8 cellular contexts compared by ENCODE assay signal in the genomic region with DNA sequence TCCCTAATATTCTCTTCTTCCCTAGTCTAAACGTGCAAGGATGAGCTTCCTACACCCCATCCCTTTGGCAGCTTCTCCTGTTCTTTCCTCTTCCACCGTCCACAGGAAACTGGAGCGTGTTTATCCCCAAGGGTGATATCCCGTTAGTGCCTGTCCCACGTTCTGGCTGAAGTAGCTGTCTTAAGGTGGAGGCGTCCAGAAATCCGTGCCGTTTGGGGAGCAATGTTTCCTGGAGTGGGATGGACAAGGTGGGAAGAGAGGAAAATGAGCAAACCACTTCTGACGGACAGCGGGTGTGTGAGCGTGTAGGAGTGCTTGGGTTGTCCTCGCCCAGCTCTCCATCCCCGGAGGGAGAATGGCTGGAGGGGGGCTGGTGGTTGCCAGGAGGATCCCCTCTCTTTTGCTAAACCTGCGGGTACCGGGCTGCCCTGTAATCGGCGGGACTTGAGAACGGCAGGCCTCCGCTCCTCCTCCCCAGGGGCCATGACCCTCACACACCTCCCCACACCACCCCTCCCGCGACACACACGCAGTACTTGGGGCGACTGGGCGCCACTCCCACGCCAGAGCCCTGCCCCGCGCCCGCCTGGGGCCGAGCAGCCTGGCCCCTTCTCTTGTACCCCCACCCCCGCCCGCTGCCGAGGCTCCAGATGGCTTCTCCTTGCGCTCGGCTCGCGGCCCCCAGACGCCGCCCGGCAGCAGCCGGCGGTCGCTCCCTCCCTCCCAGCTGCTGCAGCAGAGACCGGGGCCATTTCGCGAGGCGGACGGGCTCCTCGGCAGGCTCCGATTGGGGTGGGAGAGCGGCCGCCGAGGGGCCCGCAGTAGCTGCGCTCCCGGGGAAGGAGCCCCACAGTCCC. TPM values are rescaled to one million over a fixed set of nuclear protein-coding genes. Genes with fewer than 3 reads are reported as not detected.
DNase-seq lines count a peak whose midpoint lies in the region; ATAC-seq and TF ChIP-seq lines count a peak whose summit lies in the region.

No MANE protein-coding gene starts in this region.

- no peaks in the 10 kb centered on the region for H3K36me3 ChIP-seq in thymus (ENCODE audit: control insufficient read depth, insufficient read depth)

- peak overlapping the region; percentile 78 for H3K4me3 ChIP-seq in choroid plexus epithelial cell (ENCODE audit: low read depth, low read length)
- H3K4me3 ChIP-seq in thymus (ENCODE audit: low read length), result peak overlapping the region; percentile 71

- peaks cover 4% of the 10 kb centered on the region for H3K27me3 ChIP-seq in thymus (ENCODE audit: control insufficient read depth, insufficient read depth)

- no peak overlapping the region for H3K27ac ChIP-seq in thymus (ENCODE audit: low read depth)

- peaks cover 5% of the 10 kb centered on the region for H3K9me3 Mint-ChIP-seq in memory B cell

- peak overlapping the region; percentile 99 for H3K27ac Mint-ChIP-seq in memory B cell

- peak; percentile 5 for ATAC-seq in GM18520 (IDR thresholded peaks at IDR 0.05; ENCODE audit: unreplicated experiment)
- ATAC-seq in HG02938 (IDR thresholded peaks at IDR 0.05; ENCODE audit: unreplicated experiment), result peak; percentile 48
- peak; percentile 45 for ATAC-seq in memory B cell (ENCODE audit: low read depth)

- DNase-seq in RPMI7951 (ENCODE audit: low read depth) (peak; percentile 51), choroid plexus epithelial cell (ENCODE audit: low read depth) (no peak), memory B cell (ENCODE audit: low spot score in 2 of 2) (no peak), GM13976 (ENCODE audit: low spot score) (no peak)
- DNase-seq in stimulated activated CD4-positive, alpha-beta T cell treated with anti-CD3 and anti-CD28 coated beads, Interleukin-1b, Interleukin-23, amount 100 ng/mL, for 48 hours, result no peak

- peak overlapping the region; percentile 96 for H3K4me3 Mint-ChIP-seq in memory B cell

- H3K36me3 Mint-ChIP-seq in memory B cell, result peaks cover 3% of the 10 kb centered on the region

- 25% methylated on average over 55 of the region's 55 CpGs for WGBS in thymus

- in situ Hi-C loops in GM13976 (cut with MboI; ENCODE audit: low sequenced_read_pairs, unreplicated experiment), result loop anchor here (25.0 kb wide), 1 partner anchor 271 kb away; no protein-coding TSS in a partner anchor

- H3K4me1 ChIP-seq in thymus (ENCODE audit: control insufficient read depth, insufficient read depth, low read length), result peaks cover 10% of the 10 kb centered on the region

- TF ChIP-seq CTCF in choroid plexus epithelial cell (conservative IDR thresholded peaks at IDR 0.05; ENCODE audit: low read depth, low read length), result no peak
- TF ChIP-seq CTCF in GM13976 (IDR thresholded peaks at IDR 0.05; ENCODE audit: borderline replicate concordance, control extremely low read depth, extremely low read depth, insufficient read depth, missing control alignments), result no peak

- H3K4me1 Mint-ChIP-seq in memory B cell, result peaks cover 27% of the 10 kb centered on the region

- no peaks in the 10 kb centered on the region for H3K27me3 Mint-ChIP-seq in memory B cell

- H3K9me3 ChIP-seq in thymus (ENCODE audit: control insufficient read depth), result no peaks in the 10 kb centered on the region

RNA-seq across cellular contexts. Expression of gene PRDM8, which starts 13.9 kb away (rescaled TPM):
- 6.4 and 11.7 TPM in 2 replicates for total RNA-seq in RPMI7951 (2014; rRNA removed; shearing (Covaris generic))
- 1.5 TPM for polyA plus RNA-seq in thymus
